9 cellular contexts compared by ENCODE assay signal in genomic region chr1:147545133-147545532, GRCh38. TPM values are rescaled to one million over a fixed set of nuclear protein-coding genes. Genes with fewer than 3 reads are reported as not detected.
DNase-seq lines count a peak whose midpoint lies in the region; ATAC-seq and TF ChIP-seq lines count a peak whose summit lies in the region.
"Had no signal": no experiment of that assay in that cellular context is flagged by ENCODE, and none has a peak within 500 bp of the region (broad histone marks: within the 10 kb centered on the region; RNA-seq: fewer than 3 reads in every experiment).

No MANE protein-coding gene starts in this region.

- H3K4me1 ChIP-seq in HUES6 (ENCODE audit: control insufficient read depth, insufficient read depth, low read length), result peaks cover 44% of the 10 kb centered on the region

- H3K27ac Mint-ChIP-seq in activated CD4-positive, alpha-beta memory T cell treated with anti-CD3 and anti-CD28 coated beads for 36 hours, result peak overlapping the region; percentile 64

- no peaks in the 10 kb centered on the region for H3K27me3 Mint-ChIP-seq in activated CD4-positive, alpha-beta memory T cell treated with anti-CD3 and anti-CD28 coated beads for 36 hours

- CTCF ChIA-PET in activated CD4-positive, alpha-beta memory T cell treated with anti-CD3 and anti-CD28 coated beads for 36 hours (lab: Charles Lee), result interaction anchor here (0.6 to 1.5 kb wide), 8 partner anchors 9 to 96 kb away, joined by 3 to 8 read pairs (median 4); no protein-coding TSS in a partner anchor

- POLR2A ChIA-PET in activated CD4-positive, alpha-beta memory T cell treated with anti-CD3 and anti-CD28 coated beads for 36 hours (lab: Charles Lee), result interaction anchor here (0.9 to 3.4 kb wide), 4 partner anchors 8 to 54 kb away, joined by 3 to 22 read pairs (median 4); no protein-coding TSS in a partner anchor

- H3K9me3 Mint-ChIP-seq in activated CD4-positive, alpha-beta memory T cell treated with anti-CD3 and anti-CD28 coated beads for 36 hours, result peaks cover 8% of the 10 kb centered on the region

- intact Hi-C loops in activated CD4-positive, alpha-beta memory T cell treated with anti-CD3 and anti-CD28 coated beads for 36 hours (cut with micrococcal nuclease), result loop anchor here (1.0 to 5.0 kb wide), 4 partner anchors 36 to 74 kb away; no protein-coding TSS in a partner anchor

- peaks cover 70% of the 10 kb centered on the region for H3K4me1 Mint-ChIP-seq in activated CD4-positive, alpha-beta memory T cell treated with anti-CD3 and anti-CD28 coated beads for 36 hours (ENCODE audit: low read depth)

- ATAC-seq in HG03025 (IDR thresholded peaks at IDR 0.05; ENCODE audit: low FRiP score, unreplicated experiment), result no peak

- peak overlapping the region; percentile 14 for H3K4me3 Mint-ChIP-seq in activated CD4-positive, alpha-beta memory T cell treated with anti-CD3 and anti-CD28 coated beads for 36 hours

- peak overlapping the region; percentile 30 for H3K4me3 ChIP-seq in HUES6 (ENCODE audit: low read depth, low read length)
- no peak overlapping the region for H3K4me3 ChIP-seq in epithelial cell of proximal tubule (ENCODE audit: low read depth, low read length)
- H3K4me3 ChIP-seq: HAP-1 had no signal

- no peaks in the 10 kb centered on the region for H3K36me3 ChIP-seq in HUES6 (ENCODE audit: control insufficient read depth, insufficient read depth, low read length)
- H3K36me3 ChIP-seq: HAP-1 had no signal

- peak overlapping the region; percentile 41; the same call in 1 of the 2 replicates for H3K27ac ChIP-seq in HUES6 (ENCODE audit: low read depth, low read length)

- peaks cover 8% of the 10 kb centered on the region for H3K36me3 Mint-ChIP-seq in activated CD4-positive, alpha-beta memory T cell treated with anti-CD3 and anti-CD28 coated beads for 36 hours

- peak overlapping the region; percentile 6 for H3K9ac ChIP-seq in HUES6 (ENCODE audit: low read length)

- no peaks in the 10 kb centered on the region for H3K9me3 ChIP-seq in HUES6 (ENCODE audit: control insufficient read depth, insufficient read depth, low read depth, low read length)
- H3K9me3 ChIP-seq: HAP-1 had no signal

- no peaks in the 10 kb centered on the region for H3K27me3 ChIP-seq in HUES6 (ENCODE audit: control insufficient read depth, insufficient read depth, low read length)

- no peak for TF ChIP-seq CTCF in epithelial cell of proximal tubule (conservative IDR thresholded peaks at IDR 0.05; ENCODE audit: low read depth, low read length)

- peak; percentile 23 for DNase-seq in EH (ENCODE audit: low read depth)
- peak; percentile 96 for DNase-seq in activated CD4-positive, alpha-beta memory T cell treated with anti-CD3 and anti-CD28 coated beads for 36 hours
- DNase-seq in epithelial cell of proximal tubule (ENCODE audit: low read depth), result peak; percentile 82
- DNase-seq in stimulated activated CD4-positive, alpha-beta T cell treated with anti-CD3 and anti-CD28 coated beads, Interleukin-12 subunit alpha, Interleukin-12 subunit beta, amount 100 ng/mL, for 24 hours (ENCODE audit: low read depth in 2 of 2), result peak; percentile 70 to 74
- no peak for DNase-seq in NCI-H446 (lab: John Stamatoyannopoulos, UW)
- DNase-seq in NCI-H146 (lab: John Stamatoyannopoulos, UW), result no peak

RNA-seq across cellular contexts. Expression of gene BCL9, which starts 3.8 kb away (rescaled TPM):
- total RNA-seq in activated CD4-positive, alpha-beta memory T cell treated with anti-CD3 and anti-CD28 coated beads for 36 hours, result 10 to 100 TPM; 28.0 to 29.4 TPM
- 14.0 and 21.4 TPM in 2 replicates for total RNA-seq in epithelial cell of proximal tubule

Comparison
In these comparisons a context has a peak if more than half of its experiments do, and no peak if none do; other contexts are left out.
1. DNase-seq: peak in EH (single experiment), activated CD4-positive, alpha-beta memory T cell treated with anti-CD3 and anti-CD28 coated beads for 36 hours (single experiment), epithelial cell of proximal tubule (single experiment) and stimulated activated CD4-positive, alpha-beta T cell treated with anti-CD3 and anti-CD28 coated beads, Interleukin-12 subunit alpha, Interleukin-12 subunit beta, amount 100 ng/mL, for 24 hours (2 of 2); none in NCI-H446 (0 of 2) and NCI-H146 (single experiment).